In genomic region chr4:242121-242848, GRCh38 we compare ENCODE assay signal across 8 cellular contexts.
DNase-seq lines count a peak whose midpoint lies in the region; TF ChIP-seq lines count a peak whose summit lies in the region.

No MANE protein-coding gene starts in this region.

- H3K4me2 ChIP-seq in skeletal muscle satellite cell (ENCODE audit: low read length), result peak overlapping the region; percentile 70

- H3K4me3 ChIP-seq in skeletal muscle satellite cell (ENCODE audit: low read length), result peak overlapping the region; percentile 63

- DNase-seq in NCI-H524 (lab: John Stamatoyannopoulos, UW) (peak; percentile 23 to 67), NCI-H524 treated with DMSO at 0.1 percent for 48 hours (lab: John Stamatoyannopoulos, UW) (no peak), SW480 (ENCODE audit: low spot score) (peak; percentile 44), amygdala (lab: John Stamatoyannopoulos, UW) (peak in 43 of 56 donors; percentile 2 to 78 (median 24)), hepatic stellate cell (ENCODE audit: low spot score) (peak; percentile 50), glomerular visceral epithelial cell (ENCODE audit: extremely low spot score) (no peak)

- no peaks in the 10 kb centered on the region for H3K27me3 ChIP-seq in skeletal muscle satellite cell (ENCODE audit: control insufficient read depth, insufficient read depth, low read length)

- no peaks in the 10 kb centered on the region for H3K9me3 ChIP-seq in skeletal muscle satellite cell (replicated peaks; ENCODE audit: low read length)

- H3K4me1 ChIP-seq in skeletal muscle satellite cell (ENCODE audit: control insufficient read depth, insufficient read depth, low read length), result no peaks in the 10 kb centered on the region

- no peak overlapping the region for H3K9ac ChIP-seq in skeletal muscle satellite cell (ENCODE audit: low read depth, low read length)

- H3K36me3 ChIP-seq in skeletal muscle satellite cell (ENCODE audit: insufficient read depth, low read length), result no peaks in the 10 kb centered on the region

- TF ChIP-seq CTCF in LNCAP (IDR thresholded peaks at IDR 0.05), result peak; percentile 85

Comparison
In these comparisons a context has a peak if more than half of its experiments do, and no peak if none do; other contexts are left out.
1. DNase-seq: peak in NCI-H524 (2 of 2), SW480 (single experiment), amygdala (43 of 56) and hepatic stellate cell (single experiment); none in NCI-H524 treated with DMSO at 0.1 percent for 48 hours (single experiment) and glomerular visceral epithelial cell (single experiment).